ENCODE assay signal across 14 cellular contexts in genomic region chr3:154430014-154430413, GRCh38. TPM values are rescaled to one million over a fixed set of nuclear protein-coding genes. Genes with fewer than 3 reads are reported as not detected.
DNase-seq lines count a peak whose midpoint lies in the region; ATAC-seq and TF ChIP-seq lines count a peak whose summit lies in the region.
"Had no signal": no experiment of that assay in that cellular context is flagged by ENCODE, and none has a peak within 500 bp of the region (broad histone marks: within the 10 kb centered on the region; RNA-seq: fewer than 3 reads in every experiment).

TSS of gene GPR149 (minus strand) at chr3:154430190. CDS start at chr3:154429615, 575 bp downstream.

- no peaks in the 10 kb centered on the region for H3K9me3 Mint-ChIP-seq in WTC11

- no peaks in the 10 kb centered on the region for H3K36me3 Mint-ChIP-seq in WTC11

- no peak for TF ChIP-seq POLR2A in suprapubic skin (IDR thresholded peaks at IDR 0.05)

- no peaks in the 10 kb centered on the region for H3K9me3 ChIP-seq in suprapubic skin
- H3K9me3 ChIP-seq: ascending aorta, thoracic aorta had no signal

- H3K4me1 ChIP-seq in suprapubic skin: peaks cover 18% of the 10 kb centered on the region
- H3K4me1 ChIP-seq: ascending aorta had no signal

- CTCF ChIA-PET in WTC11 (lab: Charles Lee): interaction anchor here (0.8 to 1.4 kb wide), 9 partner anchors 11 to 186 kb away, joined by 3 to 7 read pairs (median 3); no protein-coding TSS in a partner anchor

- H3K27ac Mint-ChIP-seq in WTC11: no peak within 1 kb of the TSS

- H3K4me1 Mint-ChIP-seq in WTC11: peaks cover 31% of the 10 kb centered on the region

- no peak within 1 kb of the TSS for H3K27ac ChIP-seq in suprapubic skin
- H3K27ac ChIP-seq: ascending aorta, thoracic aorta had no signal

- H3K27me3 Mint-ChIP-seq in WTC11 (ENCODE audit: low read depth): peaks cover 41% of the 10 kb centered on the region

- peak within 1 kb of the TSS; percentile 81 for H3K4me3 Mint-ChIP-seq in WTC11

- POLR2A ChIA-PET in WTC11 (lab: Charles Lee): no interaction called here

- H3K36me3 ChIP-seq in suprapubic skin: no peaks in the 10 kb centered on the region
- H3K36me3 ChIP-seq: ascending aorta, thoracic aorta had no signal

- 19% methylated on average over 7 of the region's 7 CpGs for WGBS in suprapubic skin

- H3K27me3 ChIP-seq in suprapubic skin: peaks cover 22% of the 10 kb centered on the region
- H3K27me3 ChIP-seq: ascending aorta had no signal

- ATAC-seq in WTC11: peak; percentile 70
- ATAC-seq in HG02763 (IDR thresholded peaks at IDR 0.05; ENCODE audit: unreplicated experiment): no peak

- TF ChIP-seq EP300 in suprapubic skin (IDR thresholded peaks at IDR 0.05): no peak

- TF ChIP-seq CTCF in WTC11 (IDR thresholded peaks at IDR 0.05) (no peak), suprapubic skin (IDR thresholded peaks at IDR 0.05) (no peak)

- DNase-seq in NCI-H82 (lab: John Stamatoyannopoulos, UW): peak; percentile 76
- no peak for DNase-seq in NCI-H82 treated with DMSO at 0.1 percent for 48 hours (lab: John Stamatoyannopoulos, UW; ENCODE audit: unreplicated experiment)
- peak; percentile 30 for DNase-seq in WTC11 (ENCODE audit: low spot score)
- DNase-seq in iPS-NIHi11 (ENCODE audit: low spot score): peak; percentile 41
- no peak for DNase-seq in suprapubic skin (ENCODE audit: low spot score in 2 of 2)
- no peak for DNase-seq in NCI-H226
- no peak for DNase-seq in kidney tubule cell (ENCODE audit: low spot score)
- DNase-seq: mesenchymal stem cell; NCI-H510A treated with DMSO at 0.1 percent for 48 hours; stimulated activated CD4-positive, alpha-beta T cell treated with anti-CD3 and anti-CD28 coated beads, Interleukin-2, amount 100 ng/mL, for 24 hours had no signal

- H3K4me3 ChIP-seq in suprapubic skin: peak within 1 kb of the TSS; percentile 44
- H3K4me3 ChIP-seq: ascending aorta had no signal

TF ChIP-seq in WTC11, 78 proteins besides CTCF, POLR2A, EP300 and RAD21:
- TF ChIP-seq CBFB (CRISPR knock-in tag; IDR thresholded peaks at IDR 0.05; ENCODE audit: low read depth) (no peak), USF2 (CRISPR knock-in tag; IDR thresholded peaks at IDR 0.05) (no peak), GABPB1 (CRISPR knock-in tag; IDR thresholded peaks at IDR 0.05) (no peak), ZNF423 (CRISPR knock-in tag; IDR thresholded peaks at IDR 0.05) (no peak), SMAD4 (CRISPR knock-in tag; IDR thresholded peaks at IDR 0.05) (no peak), FOXK1 (CRISPR knock-in tag; IDR thresholded peaks at IDR 0.05) (no peak), ATF3 (CRISPR knock-in tag; conservative IDR thresholded peaks at IDR 0.05) (no peak), ZNF512 (CRISPR knock-in tag; IDR thresholded peaks at IDR 0.05; ENCODE audit: borderline replicate concordance) (no peak), ZNF263 (CRISPR knock-in tag; IDR thresholded peaks at IDR 0.05; ENCODE audit: low read depth) (no peak), CDX4 (CRISPR knock-in tag; IDR thresholded peaks at IDR 0.05; ENCODE audit: borderline replicate concordance) (no peak), SMAD3 (CRISPR knock-in tag; IDR thresholded peaks at IDR 0.05; ENCODE audit: borderline replicate concordance) (no peak)

RNA-seq across cellular contexts. Expression of gene GPR149, which starts in this region (rescaled TPM):
- total RNA-seq in WTC11 (2021) (0.09 TPM in 1 of 3 replicates, not detected in the others), suprapubic skin (under 1 TPM in 1 of 4 donors, not detected in 3; 0.25 TPM)
- total RNA-seq: ascending aorta; T-helper 2 cell treated with Interferon-gamma antibody and Interleukin-4, amounts not matched to agents 100 ng/mL and 5 ng/mL, for 36 hours; thoracic aorta had no signal

Comparison
In these comparisons a context has a peak if more than half of its experiments do, and no peak if none do; other contexts are left out.
1. DNase-seq: peak in NCI-H82 (single experiment) and iPS-NIHi11 (single experiment); none in NCI-H82 treated with DMSO at 0.1 percent for 48 hours (single experiment), suprapubic skin (0 of 2), NCI-H226 (single experiment) and kidney tubule cell (single experiment).
2. Peak in DNase-seq and ATAC-seq in WTC11; RNA of the gene not detected or under 1 TPM.